In the genomic region with DNA sequence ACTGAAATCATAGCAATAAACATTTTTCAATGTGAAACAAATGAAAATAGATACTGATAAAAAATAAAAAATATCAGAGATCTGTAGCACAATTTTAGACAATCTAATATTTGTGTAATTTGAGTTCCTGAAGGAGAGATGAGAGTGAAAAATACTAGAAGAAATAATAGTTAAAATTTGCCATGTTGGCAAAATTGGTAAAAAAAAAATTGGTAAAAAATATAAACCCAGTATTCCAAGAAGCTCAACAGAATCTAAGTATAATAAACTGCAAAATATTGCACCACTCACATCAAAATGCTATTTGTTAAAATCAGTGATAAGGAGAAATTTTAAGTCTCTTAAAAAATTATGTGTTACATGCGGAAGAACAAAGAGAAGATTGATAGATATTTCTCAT, we compare ENCODE assay signal across 2 cellular contexts.
TF ChIP-seq lines count a peak whose summit lies in the region.

No MANE protein-coding gene starts in this region.

TF ChIP-seq in HepG2, 621 proteins besides CTCF, POLR2A, EP300 and RAD21:
- peak; percentile 21 to 73; a peak in 3 of 4 replicates for TF ChIP-seq MAFK (conservative IDR thresholded peaks at IDR 0.05 in 1 of 2, IDR thresholded peaks at IDR 0.05 in 1 of 2; ENCODE audit: low read length in 2 of 2)
- TF ChIP-seq, protein P1, sequence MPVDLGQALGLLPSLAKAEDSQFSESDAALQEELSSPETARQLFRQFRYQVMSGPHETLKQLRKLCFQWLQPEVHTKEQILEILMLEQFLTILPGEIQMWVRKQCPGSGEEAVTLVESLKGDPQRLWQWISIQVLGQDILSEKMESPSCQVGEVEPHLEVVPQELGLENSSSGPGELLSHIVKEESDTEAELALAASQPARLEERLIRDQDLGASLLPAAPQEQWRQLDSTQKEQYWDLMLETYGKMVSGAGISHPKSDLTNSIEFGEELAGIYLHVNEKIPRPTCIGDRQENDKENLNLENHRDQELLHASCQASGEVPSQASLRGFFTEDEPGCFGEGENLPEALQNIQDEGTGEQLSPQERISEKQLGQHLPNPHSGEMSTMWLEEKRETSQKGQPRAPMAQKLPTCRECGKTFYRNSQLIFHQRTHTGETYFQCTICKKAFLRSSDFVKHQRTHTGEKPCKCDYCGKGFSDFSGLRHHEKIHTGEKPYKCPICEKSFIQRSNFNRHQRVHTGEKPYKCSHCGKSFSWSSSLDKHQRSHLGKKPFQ (CRISPR knock-in tag; IDR thresholded peaks at IDR 0.05; ENCODE audit: insufficient replicate concordance) = no peak
- no peak for TF ChIP-seq ZSCAN20 (CRISPR knock-in tag; IDR thresholded peaks at IDR 0.05; ENCODE audit: borderline replicate concordance)
- no peak for TF ChIP-seq TBX3 (IDR thresholded peaks at IDR 0.05; ENCODE audit: borderline replicate concordance)
- TF ChIP-seq NRL (CRISPR knock-in tag; IDR thresholded peaks at IDR 0.05; ENCODE audit: borderline replicate concordance) = no peak
- peak; percentile 54 for TF ChIP-seq MAFF (IDR thresholded peaks at IDR 0.05; ENCODE audit: low read depth, low read length)
- no peak for TF ChIP-seq CHCHD3 (CRISPR knock-in tag; IDR thresholded peaks at IDR 0.05)
- TF ChIP-seq, protein P2, sequence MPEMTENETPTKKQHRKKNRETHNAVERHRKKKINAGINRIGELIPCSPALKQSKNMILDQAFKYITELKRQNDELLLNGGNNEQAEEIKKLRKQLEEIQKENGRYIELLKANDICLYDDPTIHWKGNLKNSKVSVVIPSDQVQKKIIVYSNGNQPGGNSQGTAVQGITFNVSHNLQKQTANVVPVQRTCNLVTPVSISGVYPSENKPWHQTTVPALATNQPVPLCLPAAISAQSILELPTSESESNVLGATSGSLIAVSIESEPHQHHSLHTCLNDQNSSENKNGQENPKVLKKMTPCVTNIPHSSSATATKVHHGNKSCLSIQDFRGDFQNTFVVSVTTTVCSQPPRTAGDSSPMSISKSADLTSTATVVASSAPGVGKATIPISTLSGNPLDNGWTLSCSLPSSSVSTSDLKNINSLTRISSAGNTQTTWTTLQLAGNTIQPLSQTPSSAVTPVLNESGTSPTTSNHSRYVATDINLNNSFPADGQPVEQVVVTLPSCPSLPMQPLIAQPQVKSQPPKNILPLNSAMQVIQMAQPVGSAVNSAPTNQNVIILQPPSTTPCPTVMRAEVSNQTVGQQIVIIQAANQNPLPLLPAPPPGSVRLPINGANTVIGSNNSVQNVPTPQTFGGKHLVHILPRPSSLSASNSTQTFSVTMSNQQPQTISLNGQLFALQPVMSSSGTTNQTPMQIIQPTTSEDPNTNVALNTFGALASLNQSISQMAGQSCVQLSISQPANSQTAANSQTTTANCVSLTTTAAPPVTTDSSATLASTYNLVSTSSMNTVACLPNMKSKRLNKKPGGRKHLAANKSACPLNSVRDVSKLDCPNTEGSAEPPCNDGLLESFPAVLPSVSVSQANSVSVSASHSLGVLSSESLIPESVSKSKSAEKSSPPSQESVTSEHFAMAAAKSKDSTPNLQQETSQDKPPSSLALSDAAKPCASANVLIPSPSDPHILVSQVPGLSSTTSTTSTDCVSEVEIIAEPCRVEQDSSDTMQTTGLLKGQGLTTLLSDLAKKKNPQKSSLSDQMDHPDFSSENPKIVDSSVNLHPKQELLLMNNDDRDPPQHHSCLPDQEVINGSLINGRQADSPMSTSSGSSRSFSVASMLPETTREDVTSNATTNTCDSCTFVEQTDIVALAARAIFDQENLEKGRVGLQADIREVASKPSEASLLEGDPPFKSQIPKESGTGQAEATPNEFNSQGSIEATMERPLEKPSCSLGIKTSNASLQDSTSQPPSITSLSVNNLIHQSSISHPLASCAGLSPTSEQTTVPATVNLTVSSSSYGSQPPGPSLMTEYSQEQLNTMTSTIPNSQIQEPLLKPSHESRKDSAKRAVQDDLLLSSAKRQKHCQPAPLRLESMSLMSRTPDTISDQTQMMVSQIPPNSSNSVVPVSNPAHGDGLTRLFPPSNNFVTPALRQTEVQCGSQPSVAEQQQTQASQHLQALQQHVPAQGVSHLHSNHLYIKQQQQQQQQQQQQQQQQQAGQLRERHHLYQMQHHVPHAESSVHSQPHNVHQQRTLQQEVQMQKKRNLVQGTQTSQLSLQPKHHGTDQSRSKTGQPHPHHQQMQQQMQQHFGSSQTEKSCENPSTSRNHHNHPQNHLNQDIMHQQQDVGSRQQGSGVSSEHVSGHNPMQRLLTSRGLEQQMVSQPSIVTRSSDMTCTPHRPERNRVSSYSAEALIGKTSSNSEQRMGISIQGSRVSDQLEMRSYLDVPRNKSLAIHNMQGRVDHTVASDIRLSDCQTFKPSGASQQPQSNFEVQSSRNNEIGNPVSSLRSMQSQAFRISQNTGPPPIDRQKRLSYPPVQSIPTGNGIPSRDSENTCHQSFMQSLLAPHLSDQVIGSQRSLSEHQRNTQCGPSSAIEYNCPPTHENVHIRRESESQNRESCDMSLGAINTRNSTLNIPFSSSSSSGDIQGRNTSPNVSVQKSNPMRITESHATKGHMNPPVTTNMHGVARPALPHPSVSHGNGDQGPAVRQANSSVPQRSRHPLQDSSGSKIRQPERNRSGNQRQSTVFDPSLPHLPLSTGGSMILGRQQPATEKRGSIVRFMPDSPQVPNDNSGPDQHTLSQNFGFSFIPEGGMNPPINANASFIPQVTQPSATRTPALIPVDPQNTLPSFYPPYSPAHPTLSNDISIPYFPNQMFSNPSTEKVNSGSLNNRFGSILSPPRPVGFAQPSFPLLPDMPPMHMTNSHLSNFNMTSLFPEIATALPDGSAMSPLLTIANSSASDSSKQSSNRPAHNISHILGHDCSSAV (CRISPR knock-in tag; IDR thresholded peaks at IDR 0.05; ENCODE audit: borderline replicate concordance) = no peak
- no peak for TF ChIP-seq MED8 (CRISPR knock-in tag; IDR thresholded peaks at IDR 0.05; ENCODE audit: insufficient replicate concordance)
- TF ChIP-seq TEAD2 (CRISPR knock-in tag; IDR thresholded peaks at IDR 0.05) = no peak
- TF ChIP-seq, protein P3, sequence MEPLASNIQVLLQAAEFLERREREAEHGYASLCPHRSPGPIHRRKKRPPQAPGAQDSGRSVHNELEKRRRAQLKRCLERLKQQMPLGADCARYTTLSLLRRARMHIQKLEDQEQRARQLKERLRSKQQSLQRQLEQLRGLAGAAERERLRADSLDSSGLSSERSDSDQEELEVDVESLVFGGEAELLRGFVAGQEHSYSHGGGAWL (CRISPR knock-in tag; IDR thresholded peaks at IDR 0.05) = no peak
TF ChIP-seq in HepG2: peak in this region for 2.

TF ChIP-seq in K562, 482 proteins besides CTCF, POLR2A, EP300 and RAD21:
- peak; percentile 25; the same call in 1 of the 2 replicates for TF ChIP-seq C11orf30 (IDR thresholded peaks at IDR 0.05; ENCODE audit: low read depth)
- no peak for TF ChIP-seq MCM3 (IDR thresholded peaks at IDR 0.05)
- TF ChIP-seq ZNF274 (IDR thresholded peaks at IDR 0.05; ENCODE audit: borderline replicate concordance, low read depth, low read length) = no peak
- TF ChIP-seq ZNF316 (IDR thresholded peaks at IDR 0.05) = peak; percentile 70; the same call in 1 of the 2 replicates
- peak; percentile 25; the same call in 1 of the 2 replicates for TF ChIP-seq MAFK (IDR thresholded peaks at IDR 0.05; ENCODE audit: low read length)
- TF ChIP-seq MAFF (IDR thresholded peaks at IDR 0.05; ENCODE audit: low read length) = peak; percentile 40; the same call in 1 of the 2 replicates
